In the genomic region with DNA sequence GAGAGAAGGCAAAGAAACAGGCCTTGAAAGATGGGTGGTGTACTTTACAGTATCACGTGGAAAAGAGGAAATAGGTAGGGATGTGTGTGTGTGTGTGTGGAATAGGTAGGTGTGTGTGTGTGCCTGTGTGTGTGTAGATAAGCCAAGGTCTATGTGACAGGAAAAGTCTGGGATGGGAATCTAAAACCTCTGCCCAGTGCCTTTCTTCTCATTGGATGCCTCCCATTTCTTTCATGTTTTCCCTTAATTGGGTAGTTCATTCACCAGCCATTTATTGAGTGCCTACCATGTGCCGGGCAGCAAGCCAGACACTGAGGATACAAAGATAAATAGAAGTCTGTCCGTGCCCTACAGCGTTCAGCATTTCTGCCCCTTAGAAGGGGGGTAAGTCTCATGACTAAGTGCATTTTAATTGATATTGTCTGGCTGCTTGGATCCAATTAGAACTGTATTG, we compare ENCODE assay signal across 8 cellular contexts. TPM values are rescaled to one million over a fixed set of nuclear protein-coding genes. Genes with fewer than 3 reads are reported as not detected.
DNase-seq lines count a peak whose midpoint lies in the region; ATAC-seq lines count a peak whose summit lies in the region.

No MANE protein-coding gene starts in this region.

- H3K27me3 ChIP-seq in CD4-positive, CD25-positive, alpha-beta regulatory T cell (ENCODE audit: control insufficient read depth, insufficient read depth, low read length) = no peaks in the 10 kb centered on the region
- H3K27me3 ChIP-seq in MG63 (no peaks in the 10 kb centered on the region), mucosa of stomach (ENCODE audit: control insufficient read depth, insufficient read depth, low read length) (no peaks in the 10 kb centered on the region)

- H3K36me3 ChIP-seq in CD4-positive, CD25-positive, alpha-beta regulatory T cell (ENCODE audit: control insufficient read depth, insufficient read depth, low read length) = peaks cover 11% of the 10 kb centered on the region
- H3K36me3 ChIP-seq in MG63 = peaks cover 11% of the 10 kb centered on the region
- no peaks in the 10 kb centered on the region for H3K36me3 ChIP-seq in mucosa of stomach (ENCODE audit: control insufficient read depth, insufficient read depth, low read length)

- H3K4me3 ChIP-seq in CD4-positive, CD25-positive, alpha-beta regulatory T cell (ENCODE audit: low read depth, low read length) = peak overlapping the region; percentile 97
- peak overlapping the region; percentile 72 for H3K4me3 ChIP-seq in MG63
- peak overlapping the region; percentile 63 for H3K4me3 ChIP-seq in mucosa of stomach (ENCODE audit: low read length)

- no peak for ATAC-seq in CD4-positive, CD25-positive, alpha-beta regulatory T cell (ENCODE audit: low read depth in 2 of 2)
- ATAC-seq in HG03135 (IDR thresholded peaks at IDR 0.05; ENCODE audit: unreplicated experiment) (no peak), GM21786 (IDR thresholded peaks at IDR 0.05; ENCODE audit: unreplicated experiment) (no peak)

- H3K27me3 Mint-ChIP-seq in CD4-positive, CD25-positive, alpha-beta regulatory T cell = no peaks in the 10 kb centered on the region
- no peaks in the 10 kb centered on the region for H3K27me3 Mint-ChIP-seq in dendritic cell treated with granulocyte-macrophage colony-stimulating factor and Interleukin-4, amounts not matched to agents 40 ng/mL and 50 ng/mL, for 4 days

- H3K4me1 ChIP-seq in CD4-positive, CD25-positive, alpha-beta regulatory T cell (ENCODE audit: control insufficient read depth, insufficient read depth, low read length, poor library complexity, severe bottlenecking) = peaks cover 21% of the 10 kb centered on the region
- peaks cover 18% of the 10 kb centered on the region for H3K4me1 ChIP-seq in mucosa of stomach (ENCODE audit: control insufficient read depth, insufficient read depth, low read length)

- DNase-seq in CD4-positive, CD25-positive, alpha-beta regulatory T cell = peak in 1 of 3 donors; percentile 28
- DNase-seq in MG63 (no peak), NCI-H446 treated with DMSO at 0.1 percent for 48 hours (lab: John Stamatoyannopoulos, UW) (no peak)
- no peak for DNase-seq in effector CD8-positive, alpha-beta T cell (lab: John Stamatoyannopoulos, UW)

- H3K36me3 Mint-ChIP-seq in CD4-positive, CD25-positive, alpha-beta regulatory T cell = peaks cover 7% of the 10 kb centered on the region
- peaks cover 49% of the 10 kb centered on the region for H3K36me3 Mint-ChIP-seq in dendritic cell treated with granulocyte-macrophage colony-stimulating factor and Interleukin-4, amounts not matched to agents 40 ng/mL and 50 ng/mL, for 4 days (ENCODE audit: low read depth)

- H3K9me3 Mint-ChIP-seq in CD4-positive, CD25-positive, alpha-beta regulatory T cell = no peaks in the 10 kb centered on the region
- H3K9me3 Mint-ChIP-seq in dendritic cell treated with granulocyte-macrophage colony-stimulating factor and Interleukin-4, amounts not matched to agents 40 ng/mL and 50 ng/mL, for 4 days = no peaks in the 10 kb centered on the region

- peak overlapping the region; percentile 94 to 100 (median 97) for H3K4me3 Mint-ChIP-seq in CD4-positive, CD25-positive, alpha-beta regulatory T cell
- H3K4me3 Mint-ChIP-seq in dendritic cell treated with granulocyte-macrophage colony-stimulating factor and Interleukin-4, amounts not matched to agents 40 ng/mL and 50 ng/mL, for 4 days = peak overlapping the region; percentile 92

- intact Hi-C loops in dendritic cell treated with granulocyte-macrophage colony-stimulating factor and Interleukin-4, amounts not matched to agents 40 ng/mL and 50 ng/mL, for 4 days (cut with micrococcal nuclease) = loop anchor here (10.0 kb wide), 1 partner anchor 183 kb away; a partner anchor contains a TSS

- H3K4me1 Mint-ChIP-seq in CD4-positive, CD25-positive, alpha-beta regulatory T cell = peaks cover 0 to 48% (median 28%) of the 10 kb centered on the region in 4 donors
- peaks cover 40% of the 10 kb centered on the region for H3K4me1 Mint-ChIP-seq in dendritic cell treated with granulocyte-macrophage colony-stimulating factor and Interleukin-4, amounts not matched to agents 40 ng/mL and 50 ng/mL, for 4 days (ENCODE audit: low read depth)

- peak overlapping the region; percentile 91 for H3K27ac ChIP-seq in CD4-positive, CD25-positive, alpha-beta regulatory T cell (ENCODE audit: insufficient read depth, low read length, poor library complexity, severe bottlenecking)

- H3K27ac Mint-ChIP-seq in CD4-positive, CD25-positive, alpha-beta regulatory T cell = peak overlapping the region; percentile 89 to 98 (median 98)
- H3K27ac Mint-ChIP-seq in dendritic cell treated with granulocyte-macrophage colony-stimulating factor and Interleukin-4, amounts not matched to agents 40 ng/mL and 50 ng/mL, for 4 days = peak overlapping the region; percentile 92

- no peaks in the 10 kb centered on the region for H3K9me3 ChIP-seq in CD4-positive, CD25-positive, alpha-beta regulatory T cell (ENCODE audit: control insufficient read depth in 2 of 2, low read length in 2 of 2)
- H3K9me3 ChIP-seq in MG63 = no peaks in the 10 kb centered on the region
- H3K9me3 ChIP-seq in mucosa of stomach (ENCODE audit: control insufficient read depth, low read length) = no peaks in the 10 kb centered on the region

- peak overlapping the region; percentile 92 for H3K9ac ChIP-seq in mucosa of stomach (ENCODE audit: low read length)

RNA-seq across cellular contexts. Expression of a gene that starts 1.0 kb away (rescaled TPM):
- 46.2 TPM for total RNA-seq in CD4-positive, CD25-positive, alpha-beta regulatory T cell
- polyA plus RNA-seq in CD4-positive, CD25-positive, alpha-beta regulatory T cell = 10 to 100 TPM; 47.4 to 60.7 (median 53.2) TPM
- total RNA-seq in MG63 (2014; rRNA removed; shearing (Covaris generic); ENCODE audit: low replicate concordance) = 98.8 and 101 TPM in 2 replicates

RNA-seq across cellular contexts. Expression of a gene that starts 31.9 kb away (rescaled TPM):
- total RNA-seq in CD4-positive, CD25-positive, alpha-beta regulatory T cell = 8.6 TPM
- polyA plus RNA-seq in CD4-positive, CD25-positive, alpha-beta regulatory T cell = 1 to 10 TPM; 5.5 to 8.7 (median 6.4) TPM
- total RNA-seq in MG63 (2014; rRNA removed; shearing (Covaris generic); ENCODE audit: low replicate concordance) = 10.9 and 31.1 TPM in 2 replicates

RNA-seq across cellular contexts. Expression of a gene that starts 48.4 kb away (rescaled TPM):
- total RNA-seq in CD4-positive, CD25-positive, alpha-beta regulatory T cell = 0.12 TPM
- not detected for polyA plus RNA-seq in CD4-positive, CD25-positive, alpha-beta regulatory T cell
- total RNA-seq in MG63 (2014; rRNA removed; shearing (Covaris generic); ENCODE audit: low replicate concordance) = 8.9 and 10.4 TPM in 2 replicates

RNA-seq across cellular contexts. Expression of a gene that starts 49.6 kb away (rescaled TPM):
- 30.4 TPM for total RNA-seq in CD4-positive, CD25-positive, alpha-beta regulatory T cell
- polyA plus RNA-seq in CD4-positive, CD25-positive, alpha-beta regulatory T cell = 10 to 100 TPM; 30.4 to 41.3 (median 33.8) TPM
- total RNA-seq in MG63 (2014; rRNA removed; shearing (Covaris generic); ENCODE audit: low replicate concordance) = 18.7 and 36.6 TPM in 2 replicates

RNA-seq across cellular contexts. Expression of a gene that starts 50.0 kb away (rescaled TPM):
- 8.2 TPM for total RNA-seq in CD4-positive, CD25-positive, alpha-beta regulatory T cell
- polyA plus RNA-seq in CD4-positive, CD25-positive, alpha-beta regulatory T cell = 10 to 100 TPM; 21.7 to 26.8 (median 24.3) TPM
- total RNA-seq in MG63 (2014; rRNA removed; shearing (Covaris generic); ENCODE audit: low replicate concordance) = 12.3 and 26.9 TPM in 2 replicates
